ENCODE assay signal across 1 cellular context in the genomic region with DNA sequence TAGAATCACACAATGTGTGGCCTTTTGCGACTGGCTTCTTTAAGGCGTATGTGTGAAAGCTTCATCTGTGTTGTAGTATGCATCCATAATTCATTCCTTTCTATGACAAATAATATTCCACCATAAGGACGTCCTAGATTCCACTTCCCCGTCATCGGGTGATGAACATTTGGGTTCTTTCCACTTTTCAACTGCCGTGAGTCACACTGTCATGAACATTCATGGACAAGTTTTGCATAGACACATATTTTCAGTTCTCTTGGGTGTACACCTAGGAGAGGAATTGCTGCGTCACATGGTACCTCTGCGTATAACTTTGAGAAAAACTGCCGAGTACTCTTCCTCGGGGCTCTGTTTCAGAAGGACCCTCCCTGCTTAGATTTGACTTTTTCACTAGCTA.
TF ChIP-seq lines count a peak whose summit lies in the region.

No MANE protein-coding gene starts in this region.

TF ChIP-seq in SK-N-SH, 30 proteins besides CTCF, POLR2A, EP300 and RAD21 (continued from another document):
- TF ChIP-seq, protein P1, sequence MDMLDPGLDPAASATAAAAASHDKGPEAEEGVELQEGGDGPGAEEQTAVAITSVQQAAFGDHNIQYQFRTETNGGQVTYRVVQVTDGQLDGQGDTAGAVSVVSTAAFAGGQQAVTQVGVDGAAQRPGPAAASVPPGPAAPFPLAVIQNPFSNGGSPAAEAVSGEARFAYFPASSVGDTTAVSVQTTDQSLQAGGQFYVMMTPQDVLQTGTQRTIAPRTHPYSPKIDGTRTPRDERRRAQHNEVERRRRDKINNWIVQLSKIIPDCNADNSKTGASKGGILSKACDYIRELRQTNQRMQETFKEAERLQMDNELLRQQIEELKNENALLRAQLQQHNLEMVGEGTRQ (IDR thresholded peaks at IDR 0.05; ENCODE audit: borderline replicate concordance, low read depth, low read length), result no peak
- no peak for TF ChIP-seq TAF1 (IDR thresholded peaks at IDR 0.05; ENCODE audit: borderline replicate concordance, low read depth, low read length)
